In the genomic region with DNA sequence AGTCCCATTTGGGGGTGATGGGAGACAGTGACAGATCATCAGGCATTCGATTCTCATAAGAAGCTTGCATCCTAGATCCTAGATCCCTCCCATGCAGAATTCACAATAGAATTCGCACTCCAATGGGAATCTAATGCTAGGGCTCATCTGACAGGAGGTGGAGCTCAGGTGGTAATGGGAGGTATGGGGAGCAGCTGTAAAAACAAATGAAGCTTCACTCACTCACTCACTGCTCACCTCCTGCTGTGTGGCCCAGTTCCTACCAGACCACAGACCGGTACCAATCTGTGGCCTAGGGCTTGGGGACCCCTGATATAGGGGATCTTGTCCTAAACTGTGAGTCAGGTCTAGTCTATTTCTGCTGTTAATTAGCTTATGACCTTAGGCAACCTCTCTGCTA, we compare ENCODE assay signal across 22 cellular contexts. TPM values are rescaled to one million over a fixed set of nuclear protein-coding genes. Genes with fewer than 3 reads are reported as not detected.
A peak's percentile ranks its signal among the peaks of the same experiment; 100 is the strongest.
DNase-seq lines count a peak whose midpoint lies in the region; ATAC-seq and TF ChIP-seq lines count a peak whose summit lies in the region.
"Had no signal": no experiment of that assay in that cellular context is flagged by ENCODE, and none has a peak within 500 bp of the region (broad histone marks: within the 10 kb centered on the region; RNA-seq: fewer than 3 reads in every experiment).

No MANE protein-coding gene starts in this region.

- intact Hi-C loops in left ventricle myocardium inferior (cut with micrococcal nuclease) = no loop called here
- intact Hi-C loops in left cardiac atrium (cut with DNase I) = no loop called here
- intact Hi-C loops in uterus (cut with DNase I; ENCODE audit: low total_unique reads) = no loop called here
- intact Hi-C loops in Right ventricle myocardium superior (cut with DNase I) = no loop called here

- no peaks in the 10 kb centered on the region for H3K27me3 Mint-ChIP-seq in chondrocyte (ENCODE audit: low read depth)

- H3K27ac ChIP-seq in left ventricle myocardium inferior (replicated peaks) = peak overlapping the region; percentile 63
- H3K27ac ChIP-seq in uterus = peak overlapping the region; percentile 70 to 81

- no peaks in the 10 kb centered on the region for H3K36me3 Mint-ChIP-seq in chondrocyte (ENCODE audit: low read depth)
- H3K36me3 Mint-ChIP-seq: CD8-positive, alpha-beta memory T cell had no signal

- H3K4me3 Mint-ChIP-seq in chondrocyte (ENCODE audit: unreplicated experiment) = no peak overlapping the region
- H3K4me3 Mint-ChIP-seq: CD8-positive, alpha-beta memory T cell had no signal

- no peaks in the 10 kb centered on the region for H3K36me3 ChIP-seq in left ventricle myocardium inferior
- no peaks in the 10 kb centered on the region for H3K36me3 ChIP-seq in uterus
- H3K36me3 ChIP-seq: SJSA1 had no signal

- no peaks in the 10 kb centered on the region for H3K27me3 ChIP-seq in left ventricle myocardium inferior (ENCODE audit: low read depth)
- no peaks in the 10 kb centered on the region for H3K27me3 ChIP-seq in uterus
- H3K27me3 ChIP-seq: SJSA1 had no signal

- H3K4me1 ChIP-seq in left ventricle myocardium inferior (no peaks in the 10 kb centered on the region), uterus (no peaks in the 10 kb centered on the region)

- no peak for DNase-seq in left ventricle myocardium inferior
- DNase-seq in left cardiac atrium = no peak
- DNase-seq in NCI-H146 (lab: John Stamatoyannopoulos, UW) = peak; percentile 70
- DNase-seq in chondrocyte (ENCODE audit: low spot score) = no peak
- DNase-seq in uterus = no peak
- no peak for DNase-seq in DMS153 treated with DMSO at 0.1 percent for 48 hours (lab: John Stamatoyannopoulos, UW; ENCODE audit: unreplicated experiment)
- DNase-seq in Right ventricle myocardium superior = no peak
- DNase-seq: ACHN; C1 segment of cervical spinal cord; CD8-positive, alpha-beta memory T cell; GF-D8; H7; Kasumi-1; MM.1S; NCI-H1092; NCI-H1436 treated with DMSO at 0.1 percent for 48 hours; NCI-H2107; NCI-H524; SW 1271; T-helper 2 cell had no signal

- TF ChIP-seq CTCF in left ventricle myocardium inferior (IDR thresholded peaks at IDR 0.05; ENCODE audit: borderline replicate concordance) (no peak), chondrocyte (IDR thresholded peaks at IDR 0.05) (no peak), uterus (IDR thresholded peaks at IDR 0.05) (no peak)

- no peak for TF ChIP-seq POLR2A in uterus (IDR thresholded peaks at IDR 0.05)

- H3K27ac Mint-ChIP-seq in chondrocyte (ENCODE audit: unreplicated experiment) = peak overlapping the region; percentile 96
- H3K27ac Mint-ChIP-seq: CD8-positive, alpha-beta memory T cell had no signal

- ATAC-seq in left cardiac atrium (no peak), Right ventricle myocardium superior (ENCODE audit: poor library complexity) (no peak), GM21528 (IDR thresholded peaks at IDR 0.05; ENCODE audit: low FRiP score, unreplicated experiment) (no peak)

- H3K9me3 Mint-ChIP-seq in chondrocyte (ENCODE audit: low read depth) = no peaks in the 10 kb centered on the region
- H3K9me3 Mint-ChIP-seq: CD8-positive, alpha-beta memory T cell had no signal

- H3K4me3 ChIP-seq in left ventricle myocardium inferior = no peak overlapping the region
- H3K4me3 ChIP-seq in uterus = no peak overlapping the region
- H3K4me3 ChIP-seq: SJSA1 had no signal

- H3K9me3 ChIP-seq in left ventricle myocardium inferior (replicated peaks) = no peaks in the 10 kb centered on the region
- no peaks in the 10 kb centered on the region for H3K9me3 ChIP-seq in uterus
- H3K9me3 ChIP-seq: SJSA1 had no signal

- peaks cover 32% of the 10 kb centered on the region for H3K4me1 Mint-ChIP-seq in chondrocyte (ENCODE audit: low read depth)
- H3K4me1 Mint-ChIP-seq: CD8-positive, alpha-beta memory T cell had no signal

RNA-seq across cellular contexts. Expression of a gene that starts 40.1 kb away (rescaled TPM):
- total RNA-seq in left ventricle myocardium inferior = 18.9 TPM
- total RNA-seq in left cardiac atrium = 10 to 100 TPM; 46.0 to 46.9 TPM
- 114 to 181 TPM (median 120 TPM) in 3 replicates for total RNA-seq in chondrocyte
- 100 to 1,000 TPM in 3 of 4 donors, 10 to 100 TPM in 1; 93.7 to 173 (median 109) TPM for total RNA-seq in uterus
- total RNA-seq in Right ventricle myocardium superior = 17.5 TPM

RNA-seq across cellular contexts. Expression of a gene that starts 52.9 kb away (rescaled TPM):
- total RNA-seq in left ventricle myocardium inferior = 130 TPM
- 100 to 1,000 TPM in 1 of 2 donors, 10 to 100 TPM in 1; 96.4 to 128 TPM for total RNA-seq in left cardiac atrium
- total RNA-seq in chondrocyte = 153 to 172 TPM (median 154 TPM) in 3 replicates
- 10 to 100 TPM; 43.8 to 65.8 (median 58.2) TPM for total RNA-seq in uterus
- 123 TPM for total RNA-seq in Right ventricle myocardium superior
